ENCODE assay signal across 32 cellular contexts in genomic region chr1:42860339-42861013, GRCh38. TPM values are rescaled to one million over a fixed set of nuclear protein-coding genes. Genes with fewer than 3 reads are reported as not detected.
DNase-seq lines count a peak whose midpoint lies in the region; TF ChIP-seq lines count a peak whose summit lies in the region.
"Had no signal": no experiment of that assay in that cellular context is flagged by ENCODE, and none has a peak within 500 bp of the region (broad histone marks: within the 10 kb centered on the region; RNA-seq: fewer than 3 reads in every experiment).

No MANE protein-coding gene starts in this region.

- H3K36me3 Mint-ChIP-seq in type B pancreatic cell = peaks cover 27% of the 10 kb centered on the region

- no peak overlapping the region for H2AFZ ChIP-seq in OCI-LY1 (ENCODE audit: low read length)

- no peak overlapping the region for H3K4me3 Mint-ChIP-seq in type B pancreatic cell
- H3K4me3 Mint-ChIP-seq: activated naive CD4-positive, alpha-beta T cell treated with anti-CD3 and anti-CD28 coated beads, Interleukin-2, amount 50 U/mL, for 24 hours; effector memory CD8-positive, alpha-beta T cell; memory B cell had no signal

- no peaks in the 10 kb centered on the region for H3K4me1 ChIP-seq in OCI-LY1 (ENCODE audit: insufficient read depth, low read length, severe bottlenecking)
- H3K4me1 ChIP-seq: esophagus muscularis mucosa, gastrocnemius medialis, prostate gland, SJCRH30 had no signal

- no peaks in the 10 kb centered on the region for H3K9me2 ChIP-seq in OCI-LY1 (ENCODE audit: low read depth, low read length)

- no peaks in the 10 kb centered on the region for H3K27me3 ChIP-seq in OCI-LY1 (ENCODE audit: insufficient read depth, low read length)
- H3K27me3 ChIP-seq: SJCRH30 had no signal

- H3K27me3 Mint-ChIP-seq in type B pancreatic cell = peaks cover 3% of the 10 kb centered on the region

- peak; percentile 14 for DNase-seq in DMS53 (lab: John Stamatoyannopoulos, UW)
- no peak for DNase-seq in DMS53 treated with DMSO at 0.1 percent for 48 hours (lab: John Stamatoyannopoulos, UW; ENCODE audit: unreplicated experiment)
- DNase-seq in epithelial cell of esophagus (ENCODE audit: low read depth) = no peak
- no peak for DNase-seq in type B pancreatic cell (ENCODE audit: extremely low spot score, unreplicated experiment)
- DNase-seq in LoVo (ENCODE audit: low spot score) = no peak
- DNase-seq in SW480 (ENCODE audit: low spot score) = no peak
- no peak for DNase-seq in EL
- DNase-seq: activated CD4-positive, alpha-beta T cell treated with anti-CD3 and anti-CD28 coated beads, Interleukin-2, amount 50 U/mL, for 48 hours; activated CD8-positive, alpha-beta memory T cell treated with anti-CD3 and anti-CD28 coated beads, Interleukin-2, amount 50 U/mL, for 4 hours; amygdala; cortex of kidney; effector memory CD8-positive, alpha-beta T cell; gastrocnemius medialis; GF-D8; hippocampal formation; IMR-90; left colon; NCI-H1417; NCI-H2081; NCI-H226; NCI-H748 treated with DMSO at 0.1 percent for 48 hours; SJCRH30; stimulated activated CD4-positive, alpha-beta T cell treated with anti-CD3 and anti-CD28 coated beads, Interleukin-15, amount 100 ng/mL, for 24 hours; stimulated activated naive CD4-positive, alpha-beta T cell had no signal

- H3K36me3 ChIP-seq in OCI-LY1 (ENCODE audit: insufficient read depth, low read length) = no peaks in the 10 kb centered on the region; the same call in 1 of the 2 replicates
- H3K36me3 ChIP-seq: esophagus muscularis mucosa, gastrocnemius medialis, neutrophil, prostate gland, SJCRH30 had no signal

- no peak overlapping the region for H3K27ac Mint-ChIP-seq in type B pancreatic cell
- H3K27ac Mint-ChIP-seq: activated naive CD4-positive, alpha-beta T cell treated with anti-CD3 and anti-CD28 coated beads, Interleukin-2, amount 50 U/mL, for 24 hours; activated T-helper 2 cell treated with anti-CD3 and anti-CD28 coated beads, Interferon-gamma antibody, Interleukin-2, Interleukin-4, amounts not matched to agents 10 μg/mL and 5 μg/mL and 100 μg/mL, durations not matched to agents 14 hours and 24 hours and 36 hours; effector memory CD8-positive, alpha-beta T cell; memory B cell had no signal

- H3K4me3 ChIP-seq in OCI-LY1 (ENCODE audit: low read depth, low read length, poor library complexity, severe bottlenecking) (no peak overlapping the region), epithelial cell of esophagus (ENCODE audit: low read length) (no peak overlapping the region)
- H3K4me3 ChIP-seq: esophagus muscularis mucosa, gastrocnemius medialis, prostate gland, SJCRH30 had no signal

- H3F3A ChIP-seq in OCI-LY1 (ENCODE audit: insufficient read depth, low read length) = no peaks in the 10 kb centered on the region

- no peak overlapping the region for H3K4me2 ChIP-seq in OCI-LY1 (ENCODE audit: low read length)

- H3K9me3 Mint-ChIP-seq in type B pancreatic cell = peaks cover 33% of the 10 kb centered on the region
- H3K9me3 Mint-ChIP-seq: activated naive CD4-positive, alpha-beta T cell treated with anti-CD3 and anti-CD28 coated beads, Interleukin-2, amount 50 U/mL, for 24 hours had no signal

- no peak overlapping the region for H3K9ac ChIP-seq in OCI-LY1 (ENCODE audit: low read length)

- H3K27ac ChIP-seq in OCI-LY1 (ENCODE audit: low read depth, low read length, poor library complexity, severe bottlenecking) = no peak overlapping the region
- H3K27ac ChIP-seq: 22Rv1, esophagus muscularis mucosa, gastrocnemius medialis, neutrophil, prostate gland, SJCRH30 had no signal

- H3K9me3 ChIP-seq in OCI-LY1 (ENCODE audit: low read length) = peaks cover 10% of the 10 kb centered on the region; the same call in 1 of the 2 replicates
- H3K9me3 ChIP-seq: esophagus muscularis mucosa, gastrocnemius medialis, neutrophil, prostate gland, SJCRH30 had no signal

- H4K20me1 ChIP-seq in OCI-LY1 (ENCODE audit: insufficient read depth, low read length) = no peaks in the 10 kb centered on the region

- no peaks in the 10 kb centered on the region for H3K4me1 Mint-ChIP-seq in type B pancreatic cell (ENCODE audit: unreplicated experiment)
- H3K4me1 Mint-ChIP-seq: activated naive CD4-positive, alpha-beta T cell treated with anti-CD3 and anti-CD28 coated beads, Interleukin-2, amount 50 U/mL, for 24 hours had no signal

- no peaks in the 10 kb centered on the region for H3K79me2 ChIP-seq in OCI-LY1 (ENCODE audit: insufficient read depth, low read length)

- TF ChIP-seq CTCF in OCI-LY1 (IDR thresholded peaks at IDR 0.05; ENCODE audit: low read length) (peak; percentile 7; the same call in 1 of the 2 replicates), epithelial cell of esophagus (IDR thresholded peaks at IDR 0.05; ENCODE audit: insufficient read depth, low read depth, low read length, missing control alignments) (peak; percentile 12), type B pancreatic cell (conservative IDR thresholded peaks at IDR 0.05) (peak; percentile 50)

RNA-seq across cellular contexts. Expression of gene ZNF691, which starts 14.1 kb away (rescaled TPM):
- 11.2 and 18.0 TPM in 2 replicates for total RNA-seq in type B pancreatic cell (ENCODE audit: low replicate concordance)

RNA-seq across cellular contexts. Expression of gene SVBP, which starts 43.3 kb away (rescaled TPM):
- total RNA-seq in type B pancreatic cell (ENCODE audit: low replicate concordance) = 31.3 and 42.9 TPM in 2 replicates

RNA-seq across cellular contexts. Expression of gene ERMAP, which starts 43.6 kb away (rescaled TPM):
- 8.4 and 10.3 TPM in 2 replicates for total RNA-seq in type B pancreatic cell (ENCODE audit: low replicate concordance)
